ENCODE assay signal across 8 cellular contexts in the genomic region with DNA sequence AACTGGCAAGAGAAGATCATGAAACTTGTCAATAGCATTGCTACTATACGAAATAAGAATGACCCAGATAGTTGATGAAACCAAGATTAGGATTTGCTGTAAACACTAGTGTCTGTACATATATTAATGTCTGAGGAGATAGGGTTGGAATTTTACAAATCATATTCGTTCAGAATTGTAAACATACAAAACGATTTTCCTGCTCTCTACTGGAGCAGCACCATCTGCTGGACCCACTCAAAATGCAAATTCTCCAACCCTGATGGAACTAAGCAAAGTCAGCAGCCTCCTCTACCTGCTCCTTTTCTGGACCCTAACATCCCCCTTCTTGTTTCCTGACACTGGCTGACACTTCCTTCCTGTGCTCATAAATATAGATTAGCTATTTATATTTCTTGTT. TPM values are rescaled to one million over a fixed set of nuclear protein-coding genes. Genes with fewer than 3 reads are reported as not detected.
DNase-seq lines count a peak whose midpoint lies in the region; ATAC-seq and TF ChIP-seq lines count a peak whose summit lies in the region.

No MANE protein-coding gene starts in this region.

- peaks cover 13% of the 10 kb centered on the region for H3K4me1 Mint-ChIP-seq in activated CD4-positive, alpha-beta T cell treated with anti-CD3 and anti-CD28 coated beads for 36 hours
- peaks cover 13% of the 10 kb centered on the region for H3K4me1 Mint-ChIP-seq in activated CD8-positive, alpha-beta T cell treated with anti-CD3 and anti-CD28 coated beads for 36 hours (ENCODE audit: low read depth)

- no peak overlapping the region for H3K4me3 Mint-ChIP-seq in activated CD4-positive, alpha-beta T cell treated with anti-CD3 and anti-CD28 coated beads for 36 hours
- H3K4me3 Mint-ChIP-seq in activated CD8-positive, alpha-beta T cell treated with anti-CD3 and anti-CD28 coated beads for 36 hours: no peak overlapping the region

- ATAC-seq in activated CD4-positive, alpha-beta T cell treated with anti-CD3 and anti-CD28 coated beads for 36 hours: peak; percentile 65
- ATAC-seq in HG02852 (IDR thresholded peaks at IDR 0.05; ENCODE audit: unreplicated experiment) (peak; percentile 41), left ventricle myocardium superior (peak; percentile 58)
- ATAC-seq in activated CD8-positive, alpha-beta T cell treated with anti-CD3 and anti-CD28 coated beads for 36 hours: no peak
- peak; percentile 40 for ATAC-seq in stimulated activated naive CD8-positive, alpha-beta T cell treated with anti-CD3 and anti-CD28 coated beads, Interleukin-15, Interleukin-2, amounts not matched to agents 100 U/mL and 50 U/mL, for 24 hours

- H3K27me3 Mint-ChIP-seq in activated CD4-positive, alpha-beta T cell treated with anti-CD3 and anti-CD28 coated beads for 36 hours: no peaks in the 10 kb centered on the region
- peaks cover 2% of the 10 kb centered on the region for H3K27me3 Mint-ChIP-seq in activated CD8-positive, alpha-beta T cell treated with anti-CD3 and anti-CD28 coated beads for 36 hours

- no peaks in the 10 kb centered on the region for H3K9me3 Mint-ChIP-seq in activated CD4-positive, alpha-beta T cell treated with anti-CD3 and anti-CD28 coated beads for 36 hours (ENCODE audit: low read depth)
- H3K9me3 Mint-ChIP-seq in activated CD8-positive, alpha-beta T cell treated with anti-CD3 and anti-CD28 coated beads for 36 hours: no peaks in the 10 kb centered on the region

- CTCF ChIA-PET in activated CD4-positive, alpha-beta T cell treated with anti-CD3 and anti-CD28 coated beads for 36 hours (lab: Charles Lee): interaction anchor here (0.5 to 1.4 kb wide), 5 partner anchors 16 to 1458 kb away, joined by 3 to 6 read pairs (median 3); a partner anchor contains a TSS
- CTCF ChIA-PET in activated CD8-positive, alpha-beta T cell treated with anti-CD3 and anti-CD28 coated beads for 36 hours (lab: Charles Lee): interaction anchor here (0.7 to 2.1 kb wide), 7 partner anchors 9 to 109 kb away, joined by 3 to 6 read pairs (median 3); no protein-coding TSS in a partner anchor

- DNase-seq in activated CD4-positive, alpha-beta T cell treated with anti-CD3 and anti-CD28 coated beads for 36 hours: peak; percentile 35
- no peak for DNase-seq in activated CD4-positive, alpha-beta T cell treated with anti-CD3 and anti-CD28 coated beads for 1 hour
- DNase-seq in activated CD8-positive, alpha-beta T cell treated with anti-CD3 and anti-CD28 coated beads for 36 hours: peak; percentile 24
- DNase-seq in left ventricle myocardium superior (no peak), foreskin melanocyte (no peak)
- no peak for DNase-seq in stimulated activated naive CD8-positive, alpha-beta T cell treated with anti-CD3 and anti-CD28 coated beads, Interleukin-15, Interleukin-2, amounts not matched to agents 100 U/mL and 50 U/mL, for 24 hours
- no peak for DNase-seq in stimulated activated CD4-positive, alpha-beta T cell treated with anti-CD3 and anti-CD28 coated beads, Interleukin-4, amount 100 ng/mL, for 1 hour

- H3K27ac Mint-ChIP-seq in activated CD4-positive, alpha-beta T cell treated with anti-CD3 and anti-CD28 coated beads for 36 hours: no peak overlapping the region
- H3K27ac Mint-ChIP-seq in activated CD8-positive, alpha-beta T cell treated with anti-CD3 and anti-CD28 coated beads for 36 hours: no peak overlapping the region

- TF ChIP-seq CTCF in activated CD8-positive, alpha-beta T cell treated with anti-CD3 and anti-CD28 coated beads for 36 hours (IDR thresholded peaks at IDR 0.05): peak; percentile 33

- intact Hi-C loops in activated CD4-positive, alpha-beta T cell treated with anti-CD3 and anti-CD28 coated beads for 36 hours (cut with DNase I, micrococcal nuclease): loop anchor here in 1 of 2 experiments (5.0 kb wide), 1 partner anchor 84 kb away; a partner anchor contains a TSS
- intact Hi-C loops in activated CD8-positive, alpha-beta T cell treated with anti-CD3 and anti-CD28 coated beads for 36 hours (cut with micrococcal nuclease): no loop called here
- intact Hi-C loops in left ventricle myocardium superior (cut with micrococcal nuclease): no loop called here

- H3K36me3 Mint-ChIP-seq in activated CD4-positive, alpha-beta T cell treated with anti-CD3 and anti-CD28 coated beads for 36 hours (ENCODE audit: low read depth): no peaks in the 10 kb centered on the region
- H3K36me3 Mint-ChIP-seq in activated CD8-positive, alpha-beta T cell treated with anti-CD3 and anti-CD28 coated beads for 36 hours (ENCODE audit: low read depth): no peaks in the 10 kb centered on the region

- POLR2A ChIA-PET in activated CD4-positive, alpha-beta T cell treated with anti-CD3 and anti-CD28 coated beads for 36 hours (lab: Charles Lee): no interaction called here
- POLR2A ChIA-PET in activated CD8-positive, alpha-beta T cell treated with anti-CD3 and anti-CD28 coated beads for 36 hours (lab: Charles Lee): interaction anchor here (0.8 kb wide), 1 partner anchor 17 kb away, joined by 3 read pairs; no protein-coding TSS in a partner anchor

RNA-seq across cellular contexts. Expression of a gene that starts 29.4 kb away (rescaled TPM):
- 1 to 10 TPM; 7.5 to 9.0 TPM for total RNA-seq in activated CD4-positive, alpha-beta T cell treated with anti-CD3 and anti-CD28 coated beads for 36 hours
- total RNA-seq in activated CD8-positive, alpha-beta T cell treated with anti-CD3 and anti-CD28 coated beads for 36 hours: 10 to 100 TPM in 1 of 2 experiments, 1 to 10 TPM in 1; 9.0 to 10.6 TPM
- 21.9 TPM for total RNA-seq in left ventricle myocardium superior

Comparison
In these comparisons a context has a peak if more than half of its experiments do, and no peak if none do; other contexts are left out.
1. DNase-seq: peak in activated CD4-positive, alpha-beta T cell treated with anti-CD3 and anti-CD28 coated beads for 36 hours (single experiment) and activated CD8-positive, alpha-beta T cell treated with anti-CD3 and anti-CD28 coated beads for 36 hours (single experiment); none in activated CD4-positive, alpha-beta T cell treated with anti-CD3 and anti-CD28 coated beads for 1 hour (single experiment), left ventricle myocardium superior (single experiment), stimulated activated naive CD8-positive, alpha-beta T cell treated with anti-CD3 and anti-CD28 coated beads, Interleukin-15, Interleukin-2, amounts not matched to agents 100 U/mL and 50 U/mL, for 24 hours (single experiment), stimulated activated CD4-positive, alpha-beta T cell treated with anti-CD3 and anti-CD28 coated beads, Interleukin-4, amount 100 ng/mL, for 1 hour (single experiment) and foreskin melanocyte (single experiment).